In genomic region chr22:39316440-39317083, GRCh38 we compare ENCODE assay signal across 8 cellular contexts. TPM values are rescaled to one million over a fixed set of nuclear protein-coding genes. Genes with fewer than 3 reads are reported as not detected.
DNase-seq lines count a peak whose midpoint lies in the region; ATAC-seq and TF ChIP-seq lines count a peak whose summit lies in the region.

No MANE protein-coding gene starts in this region.

- H3K27me3 ChIP-seq in foreskin keratinocyte: no peaks in the 10 kb centered on the region

- TF ChIP-seq CTCF in foreskin keratinocyte (conservative IDR thresholded peaks at IDR 0.05): peak; percentile 90

- DNase-seq in CMK (ENCODE audit: low read depth) (peak; percentile 64), HuH-7 (ENCODE audit: low spot score) (peak; percentile 69), SIG-M5 treated with dmso at 0.1 percent for 504 hours (lab: John Stamatoyannopoulos, UW; ENCODE audit: unreplicated experiment) (peak; percentile 89), foreskin keratinocyte (peak; percentile 66 to 83), occipital lobe (lab: John Stamatoyannopoulos, UW) (peak; percentile 62), superior temporal gyrus (ENCODE audit: extremely low spot score) (peak; percentile 89)
- peak; percentile 91 for DNase-seq in activated effector memory CD4-positive, alpha-beta T cell treated with anti-CD3 and anti-CD28 coated beads, Interleukin-2, amount 50 U/mL, for 16 hours

- peak overlapping the region; percentile 98 for H3K27ac ChIP-seq in foreskin keratinocyte

- peaks cover 11% of the 10 kb centered on the region for H3K4me1 ChIP-seq in foreskin keratinocyte

- ATAC-seq in foreskin keratinocyte (peak; percentile 39), GM21529 (IDR thresholded peaks at IDR 0.05; ENCODE audit: unreplicated experiment) (no peak)

RNA-seq across cellular contexts. Expression of gene RPL3, which starts 2.9 kb away (rescaled TPM):
- total RNA-seq in foreskin keratinocyte (1,748 and 1,956 TPM in 2 replicates), occipital lobe (1,406 TPM)
- 2,461 and 2,465 TPM in 2 replicates for polyA plus RNA-seq in foreskin keratinocyte

RNA-seq across cellular contexts. Expression of gene SYNGR1, which starts 33.2 kb away (rescaled TPM):
- total RNA-seq in foreskin keratinocyte (1.1 and 2.1 TPM in 2 replicates), occipital lobe (63.9 TPM)
- 3.6 and 5.4 TPM in 2 replicates for polyA plus RNA-seq in foreskin keratinocyte

Comparison
In these comparisons a context has a peak if more than half of its experiments do, and no peak if none do; other contexts are left out.
1. RNA of gene SYNGR1, which starts 33.2 kb away (total RNA-seq): 63.9 TPM in occipital lobe (single experiment); 1.1 to 2.1 TPM in foreskin keratinocyte; every median in the first group is over 10 times any median in the second.
2. Peak in every context shown above with its lines, with median percentiles within 50 percentile points of each other: DNase-seq.